9 cellular contexts compared by ENCODE assay signal in the genomic region with DNA sequence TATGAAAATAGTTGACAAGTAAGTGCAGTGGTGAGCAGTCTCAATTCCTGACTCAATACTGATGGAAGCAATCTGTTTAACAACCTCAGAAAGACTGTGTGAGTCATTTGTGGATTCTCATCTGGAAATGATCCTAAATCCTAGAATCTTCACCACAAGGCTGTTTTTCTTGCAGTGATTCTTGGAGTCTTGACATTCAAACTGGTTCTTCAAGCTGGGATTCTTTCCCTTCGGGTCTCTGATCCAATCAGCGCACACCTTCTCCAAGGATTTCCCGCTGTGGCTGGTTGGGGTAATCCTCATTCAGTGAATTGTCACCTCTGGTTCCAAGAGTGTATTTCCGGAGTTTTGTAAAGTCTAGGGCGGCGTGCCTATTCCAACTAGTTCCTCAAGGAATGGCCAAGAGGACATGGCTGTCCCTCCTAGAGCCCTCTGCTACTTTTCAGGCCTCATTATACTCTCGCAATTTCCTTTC. TPM values are rescaled to one million over a fixed set of nuclear protein-coding genes. Genes with fewer than 3 reads are reported as not detected.
DNase-seq lines count a peak whose midpoint lies in the region; ATAC-seq and TF ChIP-seq lines count a peak whose summit lies in the region.
"Had no signal": no experiment of that assay in that cellular context is flagged by ENCODE, and none has a peak within 500 bp of the region (broad histone marks: within the 10 kb centered on the region; RNA-seq: fewer than 3 reads in every experiment).

No MANE protein-coding gene starts in this region.

- no peak overlapping the region for H3K4me3 Mint-ChIP-seq in neural progenitor cell

- DNase-seq in EL (peak; percentile 90), breast epithelium (ENCODE audit: low spot score in 2 of 2) (peak in 1 of 2 donors; percentile 57), neural progenitor cell (ENCODE audit: low spot score) (peak; percentile 15), retina (no peak)
- DNase-seq in NK-92 treated with Interleukin-12 subunit alpha and Interleukin-12 subunit beta, amount 100 ng/mL, for 24 hours (lab: John Stamatoyannopoulos, UW) = no peak
- DNase-seq in central memory CD4-positive, alpha-beta T cell = no peak

- no peak overlapping the region for H3K27ac Mint-ChIP-seq in neural progenitor cell

- peaks cover 7% of the 10 kb centered on the region for H3K36me3 Mint-ChIP-seq in neural progenitor cell

- H3K27me3 Mint-ChIP-seq in neural progenitor cell (ENCODE audit: insufficient read depth, low read depth) = peaks cover 10% of the 10 kb centered on the region

- H3K4me1 Mint-ChIP-seq in neural progenitor cell = peaks cover 7% of the 10 kb centered on the region

- H3K27ac ChIP-seq in breast epithelium (peak overlapping the region; percentile 74 to 75), neural progenitor cell (no peak overlapping the region)
- H3K27ac ChIP-seq: thoracic aorta had no signal

- H3K9me3 Mint-ChIP-seq in neural progenitor cell = peaks cover 26% of the 10 kb centered on the region

- peak overlapping the region; percentile 10 for H2AFZ ChIP-seq in neural progenitor cell (replicated peaks)

- H4K20me1 ChIP-seq in neural progenitor cell (ENCODE audit: low read depth) = no peaks in the 10 kb centered on the region

- peak overlapping the region; percentile 3 for H3K4me2 ChIP-seq in neural progenitor cell

- TF ChIP-seq CTCF in breast epithelium (IDR thresholded peaks at IDR 0.05) = no peak
- no peak for TF ChIP-seq CTCF in neural progenitor cell (IDR thresholded peaks at IDR 0.05)

- H3K4me3 ChIP-seq in breast epithelium = no peak overlapping the region
- no peak overlapping the region for H3K4me3 ChIP-seq in neural progenitor cell
- H3K4me3 ChIP-seq: thoracic aorta had no signal

- no peak overlapping the region for H3K9ac ChIP-seq in neural progenitor cell

- peaks cover 13% of the 10 kb centered on the region for H3F3A ChIP-seq in neural progenitor cell (ENCODE audit: low read depth)

- no peak for TF ChIP-seq POLR2A in breast epithelium (IDR thresholded peaks at IDR 0.05)

- peaks cover 0 to 4% of the 10 kb centered on the region in 2 donors for H3K9me3 ChIP-seq in breast epithelium
- H3K9me3 ChIP-seq in neural progenitor cell (ENCODE audit: low read depth) = peaks cover 3% of the 10 kb centered on the region

- peak; percentile 10 for ATAC-seq in HG03039 (IDR thresholded peaks at IDR 0.05; ENCODE audit: unreplicated experiment)
- ATAC-seq in HG02798 (IDR thresholded peaks at IDR 0.05; ENCODE audit: poor library complexity, unreplicated experiment) = no peak

- no peaks in the 10 kb centered on the region for H3K36me3 ChIP-seq in breast epithelium
- no peaks in the 10 kb centered on the region for H3K36me3 ChIP-seq in neural progenitor cell
- H3K36me3 ChIP-seq: thoracic aorta had no signal

- intact Hi-C loops in breast epithelium (cut with DNase I; ENCODE audit: low total_unique reads) = loop anchor here (10.0 kb wide), 1 partner anchor 60 kb away; a partner anchor contains a TSS

- H3K79me2 ChIP-seq in neural progenitor cell (ENCODE audit: low read depth) = no peaks in the 10 kb centered on the region

- no peaks in the 10 kb centered on the region for H3K27me3 ChIP-seq in breast epithelium
- no peaks in the 10 kb centered on the region for H3K27me3 ChIP-seq in neural progenitor cell

- H3K4me1 ChIP-seq in breast epithelium (no peaks in the 10 kb centered on the region), neural progenitor cell (peaks cover 15% of the 10 kb centered on the region)

RNA-seq across cellular contexts. Expression of a gene that starts 37.7 kb away (rescaled TPM):
- total RNA-seq in breast epithelium = 10 to 100 TPM; 11.1 to 14.2 (median 13.4) TPM
- total RNA-seq in neural progenitor cell (ENCODE audit: low replicate concordance) = 6.8 and 7.4 TPM in 2 replicates

RNA-seq across cellular contexts. Expression of a gene that starts 58.8 kb away (rescaled TPM):
- total RNA-seq in breast epithelium = 10 to 100 TPM; 28.2 to 47.9 (median 45.8) TPM
- total RNA-seq in neural progenitor cell (ENCODE audit: low replicate concordance) = 462 and 548 TPM in 2 replicates

Comparison
In these comparisons a context has a peak if more than half of its experiments do, and no peak if none do; other contexts are left out.
1. DNase-seq: peak in EL (single experiment) and neural progenitor cell (single experiment); none in retina (single experiment), NK-92 treated with Interleukin-12 subunit alpha and Interleukin-12 subunit beta, amount 100 ng/mL, for 24 hours (single experiment) and central memory CD4-positive, alpha-beta T cell (single experiment).